Comparison of ENCODE assay signal across 24 cellular contexts in genomic region chr3:171895890-171896289, GRCh38. TPM values are rescaled to one million over a fixed set of nuclear protein-coding genes. Genes with fewer than 3 reads are reported as not detected.
"Had no signal": no experiment of that assay in that cellular context is flagged by ENCODE, and none has a peak within 500 bp of the region (broad histone marks: within the 10 kb centered on the region; RNA-seq: fewer than 3 reads in every experiment).

No MANE protein-coding gene starts in this region.

- H3K27ac ChIP-seq: esophagus squamous epithelium, foreskin keratinocyte, psoas muscle, right lobe of liver, spleen, testis, tibial nerve had no signal

- ATAC-seq: effector memory CD8-positive, alpha-beta T cell; foreskin keratinocyte; natural killer cell treated with Interleukin-12 subunit alpha and Interleukin-12 subunit beta and Interleukin-15 and Interleukin-18, amount 100 ng/mL, for 72 hours; psoas muscle; right lobe of liver; stimulated activated memory B cell treated with anti-CD40 and anti-IgM and Interleukin-4, amounts not matched to agents 10 μg/mL and 1 μg/mL and 100 μg/mL, for 72 hours had no signal

- DNase-seq: cerebellar nuclear complex; effector memory CD8-positive, alpha-beta T cell; esophagus squamous epithelium; foreskin keratinocyte; head of caudate nucleus; hippocampal formation; kidney glomerular epithelial cell; mammary epithelial cell; midbrain; psoas muscle; retina; right lobe of liver; spleen; stimulated activated CD4-positive, alpha-beta T cell treated with anti-CD3 and anti-CD28 coated beads, Interleukin-15, amount 100 ng/mL, for 24 hours; stimulated activated CD4-positive, alpha-beta T cell treated with anti-CD3 and anti-CD28 coated beads, Interleukin-1b, Interleukin-23, amount 100 ng/mL, for 48 hours; stimulated activated CD4-positive, alpha-beta T cell treated with anti-CD3 and anti-CD28 coated beads, Interleukin-4, amount 100 ng/mL, for 24 hours; testis had no signal

- H3K9me3 ChIP-seq: esophagus squamous epithelium, psoas muscle, right lobe of liver, spleen, testis, tibial nerve had no signal

- H3K27me3 ChIP-seq: esophagus squamous epithelium, right lobe of liver, spleen, testis, tibial nerve had no signal

- H3K4me1 ChIP-seq: esophagus squamous epithelium, foreskin keratinocyte, psoas muscle, right lobe of liver, spleen, testis had no signal

- H3K36me3 ChIP-seq: esophagus squamous epithelium, right lobe of liver, spleen, tibial nerve had no signal

- H3K4me3 ChIP-seq: esophagus squamous epithelium, psoas muscle, right lobe of liver, spleen, testis, tibial nerve had no signal

RNA-seq across cellular contexts. Expression of gene TMEM212, which starts 52.7 kb away (rescaled TPM):
- total RNA-seq: epithelial cell of proximal tubule; esophagus squamous epithelium; foreskin keratinocyte; lower leg skin; mammary epithelial cell; natural killer cell treated with Interleukin-12 subunit alpha and Interleukin-12 subunit beta and Interleukin-15 and Interleukin-18, amount 100 ng/mL, for 72 hours; omental fat pad; psoas muscle; right lobe of liver; spleen; tibial nerve; urinary bladder had no signal
- polyA plus RNA-seq: foreskin keratinocyte, mammary epithelial cell, psoas muscle, spleen, urinary bladder had no signal
